Comparison of ENCODE assay signal across 8 cellular contexts in the genomic region with DNA sequence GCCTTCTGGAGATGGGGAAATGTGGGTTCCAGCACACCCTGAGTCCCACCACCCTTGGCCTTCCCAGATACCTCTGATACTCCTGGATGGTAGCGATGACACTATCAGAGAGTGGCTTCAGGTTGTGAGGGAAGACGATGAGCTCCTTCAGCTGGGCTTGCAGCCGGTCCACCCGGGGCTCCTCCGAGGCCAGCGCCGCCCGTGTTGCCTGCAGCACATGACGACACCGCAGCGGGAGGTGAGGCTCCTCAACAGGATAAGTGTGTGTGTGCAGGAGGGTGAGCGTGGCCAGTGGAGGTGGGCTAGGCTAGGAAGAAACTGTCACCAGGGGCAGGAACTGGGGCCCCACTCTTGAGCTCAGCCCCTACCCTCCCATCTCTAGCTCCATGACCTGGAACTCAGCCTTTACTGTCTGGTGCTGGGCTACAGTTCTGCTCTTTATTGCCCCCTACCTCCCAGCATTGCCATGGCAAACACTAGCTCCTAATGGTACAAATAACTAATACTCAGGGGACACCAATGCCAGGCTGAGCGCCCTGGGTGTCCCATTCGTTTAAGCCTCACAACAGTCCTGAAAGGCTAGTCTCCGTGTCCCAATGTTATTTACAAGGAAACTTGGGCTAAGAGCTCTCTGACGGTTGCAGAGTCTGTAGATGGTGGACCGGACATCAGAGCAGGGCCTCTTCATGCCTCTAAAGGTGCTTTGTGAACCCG.
DNase-seq lines count a peak whose midpoint lies in the region; TF ChIP-seq lines count a peak whose summit lies in the region.

No MANE protein-coding gene starts in this region.

- peak; percentile 65 for TF ChIP-seq CTCF in A673 (conservative IDR thresholded peaks at IDR 0.05; ENCODE audit: low read depth, low read length)
- peak; percentile 51; the same call in 2 of the 3 replicates for TF ChIP-seq CTCF in GM12872 (IDR thresholded peaks at IDR 0.05; ENCODE audit: insufficient read depth, low read depth, low read length)

- intact Hi-C loops in A673 (cut with micrococcal nuclease; ENCODE audit: unreplicated experiment): no loop called here

- CTCF ChIA-PET in A673 (lab: Charles Lee): interaction anchor here (0.5 to 2.0 kb wide), 6 partner anchors 10 to 328 kb away, joined by 3 to 9 read pairs (median 3); no protein-coding TSS in a partner anchor

- H3K4me3 ChIP-seq in A673 (ENCODE audit: low read depth, low read length, poor library complexity, severe bottlenecking): no peak overlapping the region

- DNase-seq in A673 (ENCODE audit: low spot score) (peak; percentile 43), SK-MEL-5 (ENCODE audit: low read depth, low spot score) (peak; percentile 51), hippocampal formation (lab: John Stamatoyannopoulos, UW) (peak; percentile 21 to 23), dedifferentiated amniotic fluid mesenchymal stem cell (ENCODE audit: extremely low spot score) (no peak), NCI-H2196 treated with DMSO at 0.1 percent for 48 hours (lab: John Stamatoyannopoulos, UW; ENCODE audit: unreplicated experiment) (no peak)
- DNase-seq in activated CD4-positive, CD25-positive, alpha-beta regulatory T cell (lab: John Stamatoyannopoulos, UW): no peak
- no peak for DNase-seq in stimulated activated CD4-positive, alpha-beta T cell treated with anti-CD3 and anti-CD28 coated beads, Interleukin-2, amount 100 ng/mL, for 24 hours

- POLR2A ChIA-PET in A673 (lab: Charles Lee; ENCODE audit: low non-redundant PET): no interaction called here

- no peak overlapping the region for H3K27ac ChIP-seq in A673 (ENCODE audit: low read depth, low read length, poor library complexity, severe bottlenecking)

- no peaks in the 10 kb centered on the region for H3K27me3 ChIP-seq in A673 (replicated peaks; ENCODE audit: insufficient read depth, low read depth, low read length, poor library complexity)

- in situ Hi-C loops in SK-MEL-5 (cut with HindIII; ENCODE audit: low pct_unique_long_range_greater_than_20kb, low sequenced_read_pairs): no loop called here

- no TSS peak for BruUV-seq in A673 (replicated peaks; lab: Mats Ljungman, UMichigan)

- no peaks in the 10 kb centered on the region for H3K36me3 ChIP-seq in A673 (ENCODE audit: insufficient read depth, low read length, poor library complexity, severe bottlenecking)

- no peaks in the 10 kb centered on the region for H3K9me3 ChIP-seq in A673 (ENCODE audit: low read depth, low read length, poor library complexity, severe bottlenecking)

- no peaks in the 10 kb centered on the region for H3K4me1 ChIP-seq in A673 (ENCODE audit: insufficient read depth, low read length, poor library complexity, severe bottlenecking)

Comparison
In these comparisons a context has a peak if more than half of its experiments do, and no peak if none do; other contexts are left out.
1. DNase-seq: peak in A673 (single experiment), SK-MEL-5 (single experiment) and hippocampal formation (2 of 2); none in dedifferentiated amniotic fluid mesenchymal stem cell (single experiment), activated CD4-positive, CD25-positive, alpha-beta regulatory T cell (0 of 4), NCI-H2196 treated with DMSO at 0.1 percent for 48 hours (single experiment) and stimulated activated CD4-positive, alpha-beta T cell treated with anti-CD3 and anti-CD28 coated beads, Interleukin-2, amount 100 ng/mL, for 24 hours (0 of 2).